21 cellular contexts compared by ENCODE assay signal in genomic region chr20:49103647-49104364, GRCh38. TPM values are rescaled to one million over a fixed set of nuclear protein-coding genes. Genes with fewer than 3 reads are reported as not detected.
DNase-seq lines count a peak whose midpoint lies in the region; ATAC-seq lines count a peak whose summit lies in the region.
"Had no signal": no experiment of that assay in that cellular context is flagged by ENCODE, and none has a peak within 500 bp of the region (broad histone marks: within the 10 kb centered on the region; RNA-seq: fewer than 3 reads in every experiment).

No MANE protein-coding gene starts in this region.

- H3K27ac Mint-ChIP-seq in stimulated activated naive CD8-positive, alpha-beta T cell treated with anti-CD3 and anti-CD28 coated beads, Interleukin-15, amount 100 ng/mL, for 72 hours = peak overlapping the region in 1 of 2 donors; percentile 74
- H3K27ac Mint-ChIP-seq in memory B cell = peak overlapping the region; percentile 50
- H3K27ac Mint-ChIP-seq in stimulated activated naive B cell treated with anti-CD40 and anti-IgM and Interleukin-4, amounts not matched to agents 10 μg/mL and 1 μg/mL and 100 μg/mL, for 72 hours = peak overlapping the region; percentile 20
- H3K27ac Mint-ChIP-seq: activated CD4-positive, alpha-beta memory T cell treated with anti-CD3 and anti-CD28 coated beads for 36 hours had no signal

- no peaks in the 10 kb centered on the region for H3K9me3 Mint-ChIP-seq in stimulated activated naive CD8-positive, alpha-beta T cell treated with anti-CD3 and anti-CD28 coated beads, Interleukin-15, amount 100 ng/mL, for 72 hours
- no peaks in the 10 kb centered on the region for H3K9me3 Mint-ChIP-seq in memory B cell
- no peaks in the 10 kb centered on the region for H3K9me3 Mint-ChIP-seq in stimulated activated naive B cell treated with anti-CD40 and anti-IgM and Interleukin-4, amounts not matched to agents 10 μg/mL and 1 μg/mL and 100 μg/mL, for 72 hours
- H3K9me3 Mint-ChIP-seq: activated CD4-positive, alpha-beta memory T cell treated with anti-CD3 and anti-CD28 coated beads for 36 hours; CD4-positive, CD25-positive, alpha-beta regulatory T cell had no signal

- intact Hi-C loops in left ventricle myocardium superior (cut with micrococcal nuclease) = no loop called here

- H3K4me3 Mint-ChIP-seq in stimulated activated naive CD8-positive, alpha-beta T cell treated with anti-CD3 and anti-CD28 coated beads, Interleukin-15, amount 100 ng/mL, for 72 hours = no peak overlapping the region
- no peak overlapping the region for H3K4me3 Mint-ChIP-seq in memory B cell
- H3K4me3 Mint-ChIP-seq in stimulated activated naive B cell treated with anti-CD40 and anti-IgM and Interleukin-4, amounts not matched to agents 10 μg/mL and 1 μg/mL and 100 μg/mL, for 72 hours = no peak overlapping the region
- H3K4me3 Mint-ChIP-seq: activated CD4-positive, alpha-beta memory T cell treated with anti-CD3 and anti-CD28 coated beads for 36 hours; CD4-positive, CD25-positive, alpha-beta regulatory T cell had no signal

- no peaks in the 10 kb centered on the region for H3K27me3 Mint-ChIP-seq in stimulated activated naive CD8-positive, alpha-beta T cell treated with anti-CD3 and anti-CD28 coated beads, Interleukin-15, amount 100 ng/mL, for 72 hours
- H3K27me3 Mint-ChIP-seq in memory B cell = no peaks in the 10 kb centered on the region
- H3K27me3 Mint-ChIP-seq in stimulated activated naive B cell treated with anti-CD40 and anti-IgM and Interleukin-4, amounts not matched to agents 10 μg/mL and 1 μg/mL and 100 μg/mL, for 72 hours = no peaks in the 10 kb centered on the region
- H3K27me3 Mint-ChIP-seq: activated CD4-positive, alpha-beta memory T cell treated with anti-CD3 and anti-CD28 coated beads for 36 hours; CD4-positive, CD25-positive, alpha-beta regulatory T cell had no signal

- peak; percentile 27 for ATAC-seq in stimulated activated naive CD8-positive, alpha-beta T cell treated with anti-CD3 and anti-CD28 coated beads, Interleukin-15, amount 100 ng/mL, for 72 hours
- ATAC-seq in stimulated activated naive CD8-positive, alpha-beta T cell treated with anti-CD3 and anti-CD28 coated beads, Interleukin-15, Interleukin-2, amounts not matched to agents 100 U/mL and 50 U/mL, for 24 hours = no peak
- ATAC-seq in memory B cell (ENCODE audit: low read depth) (no peak), left ventricle myocardium superior (no peak), HG03280 (IDR thresholded peaks at IDR 0.05; ENCODE audit: unreplicated experiment) (no peak)
- ATAC-seq in stimulated activated naive B cell treated with anti-CD40 and anti-IgM and Interleukin-4, amounts not matched to agents 10 μg/mL and 1 μg/mL and 100 μg/mL, for 72 hours (replicated peaks) = no peak
- ATAC-seq: foreskin keratinocyte had no signal

- DNase-seq in DMS 273 (lab: John Stamatoyannopoulos, UW; ENCODE audit: unreplicated experiment) (peak; percentile 47), DMS 273 treated with DMSO at 0.1 percent for 48 hours (lab: John Stamatoyannopoulos, UW) (no peak), memory B cell (ENCODE audit: low spot score in 2 of 2) (no peak), left ventricle myocardium superior (no peak)
- no peak for DNase-seq in stimulated activated naive CD8-positive, alpha-beta T cell treated with anti-CD3 and anti-CD28 coated beads, Interleukin-15, amount 100 ng/mL, for 72 hours
- no peak for DNase-seq in stimulated activated naive CD8-positive, alpha-beta T cell treated with anti-CD3 and anti-CD28 coated beads, Interleukin-15, Interleukin-2, amounts not matched to agents 100 U/mL and 50 U/mL, for 24 hours
- no peak for DNase-seq in stimulated activated naive B cell treated with anti-CD40 and anti-IgM and Interleukin-4, amounts not matched to agents 10 μg/mL and 1 μg/mL and 100 μg/mL, for 72 hours
- DNase-seq: activated CD4-positive, alpha-beta memory T cell treated with anti-CD3 and anti-CD28 coated beads for 36 hours; activated gamma-delta T cell; activated T-cell treated with anti-CD3 and anti-CD28 coated beads for 4 hours; CD4-positive, CD25-positive, alpha-beta regulatory T cell; cortex of kidney; DMS153; foreskin keratinocyte; KBM-7; NCI-H1105 treated with DMSO at 0.1 percent for 48 hours; NCI-H2029 treated with DMSO at 0.1 percent for 48 hours; NCI-H226; NCI-H774; nucleus accumbens had no signal

- H3K4me1 Mint-ChIP-seq in stimulated activated naive CD8-positive, alpha-beta T cell treated with anti-CD3 and anti-CD28 coated beads, Interleukin-15, amount 100 ng/mL, for 72 hours = peaks cover 10% of the 10 kb centered on the region
- H3K4me1 Mint-ChIP-seq in memory B cell = peaks cover 20% of the 10 kb centered on the region
- peaks cover 13 to 21% of the 10 kb centered on the region in 2 donors for H3K4me1 Mint-ChIP-seq in stimulated activated naive B cell treated with anti-CD40 and anti-IgM and Interleukin-4, amounts not matched to agents 10 μg/mL and 1 μg/mL and 100 μg/mL, for 72 hours

- peaks cover 16% of the 10 kb centered on the region for H3K36me3 Mint-ChIP-seq in memory B cell
- peaks cover 46 to 63% of the 10 kb centered on the region in 2 donors for H3K36me3 Mint-ChIP-seq in stimulated activated naive B cell treated with anti-CD40 and anti-IgM and Interleukin-4, amounts not matched to agents 10 μg/mL and 1 μg/mL and 100 μg/mL, for 72 hours

RNA-seq across cellular contexts. Expression of gene CSE1L, which starts 57.7 kb away (rescaled TPM):
- total RNA-seq in left ventricle myocardium superior = 40.0 TPM
